13 cellular contexts compared by ENCODE assay signal in the genomic region with DNA sequence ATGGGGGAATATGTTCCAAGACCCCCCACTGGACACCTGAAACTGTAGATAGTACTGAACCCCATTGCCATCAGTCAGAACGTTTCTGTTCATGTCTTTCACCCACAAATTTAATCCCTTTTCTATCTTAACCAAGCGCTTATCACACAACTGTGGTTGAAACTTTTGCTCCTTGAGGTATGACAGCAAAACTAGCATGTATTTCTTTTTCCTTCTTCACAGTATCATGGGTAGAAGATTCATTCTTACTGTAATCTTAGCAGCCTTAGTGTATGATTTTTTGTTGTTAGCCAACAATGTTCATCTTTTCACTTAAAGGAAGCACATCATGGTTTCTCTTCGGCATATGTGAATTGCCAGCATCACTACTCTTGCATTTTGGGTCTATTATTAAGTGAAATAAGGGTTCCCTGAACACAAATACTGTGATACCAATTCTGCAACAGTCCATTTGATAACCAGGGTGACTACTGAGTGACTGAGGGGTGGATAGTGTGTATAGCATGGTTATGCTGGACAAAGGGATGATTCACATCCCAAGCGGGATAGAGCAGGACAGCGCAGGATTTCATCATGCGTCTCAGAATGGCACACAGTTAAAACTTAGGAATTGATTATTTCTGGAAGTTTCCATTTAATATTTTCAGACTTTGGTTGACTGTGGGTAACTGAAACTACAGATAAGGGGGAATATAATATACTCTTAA. TPM values are rescaled to one million over a fixed set of nuclear protein-coding genes. Genes with fewer than 3 reads are reported as not detected.
A peak's percentile ranks its signal among the peaks of the same experiment; 100 is the strongest.
DNase-seq lines count a peak whose midpoint lies in the region; ATAC-seq and TF ChIP-seq lines count a peak whose summit lies in the region.
"Had no signal": no experiment of that assay in that cellular context is flagged by ENCODE, and none has a peak within 500 bp of the region (broad histone marks: within the 10 kb centered on the region; RNA-seq: fewer than 3 reads in every experiment).

No MANE protein-coding gene starts in this region.

- H3K27ac ChIP-seq in VCaP = peak overlapping the region; percentile 87; the same call in 1 of the 2 replicates
- H3K27ac ChIP-seq: left ventricle myocardium inferior had no signal

- peaks cover 63% of the 10 kb centered on the region for H3K4me1 Mint-ChIP-seq in activated CD8-positive, alpha-beta memory T cell treated with anti-CD3 and anti-CD28 coated beads, Interleukin-2, amount 10 ng/mL, durations not matched to agents 7 days and 5 days
- H3K4me1 Mint-ChIP-seq in stimulated activated effector memory CD8-positive, alpha-beta T cell treated with anti-CD3 and anti-CD28 coated beads, Interleukin-12 subunit alpha, Interleukin-12 subunit beta, amount 100 ng/mL, for 72 hours = peaks cover 78% of the 10 kb centered on the region

- H3K4me3 ChIP-seq in fibroblast of pulmonary artery (replicated peaks; ENCODE audit: low read depth, low read length) = no peak overlapping the region
- H3K4me3 ChIP-seq: left ventricle myocardium inferior had no signal

- peaks cover 57% of the 10 kb centered on the region for H3K36me3 Mint-ChIP-seq in activated CD8-positive, alpha-beta memory T cell treated with anti-CD3 and anti-CD28 coated beads, Interleukin-2, amount 10 ng/mL, durations not matched to agents 7 days and 5 days
- H3K36me3 Mint-ChIP-seq in stimulated activated effector memory CD8-positive, alpha-beta T cell treated with anti-CD3 and anti-CD28 coated beads, Interleukin-12 subunit alpha, Interleukin-12 subunit beta, amount 100 ng/mL, for 72 hours = peaks cover 98% of the 10 kb centered on the region

- H3K9me3 Mint-ChIP-seq in activated CD8-positive, alpha-beta memory T cell treated with anti-CD3 and anti-CD28 coated beads, Interleukin-2, amount 10 ng/mL, durations not matched to agents 7 days and 5 days (ENCODE audit: low read depth) = no peaks in the 10 kb centered on the region
- no peaks in the 10 kb centered on the region for H3K9me3 Mint-ChIP-seq in stimulated activated effector memory CD8-positive, alpha-beta T cell treated with anti-CD3 and anti-CD28 coated beads, Interleukin-12 subunit alpha, Interleukin-12 subunit beta, amount 100 ng/mL, for 72 hours

- TF ChIP-seq CTCF in VCaP (conservative IDR thresholded peaks at IDR 0.05) = no peak
- TF ChIP-seq CTCF in fibroblast of pulmonary artery (IDR thresholded peaks at IDR 0.05; ENCODE audit: low read length, missing control alignments) = no peak

- no peak overlapping the region for H3K4me3 Mint-ChIP-seq in activated CD8-positive, alpha-beta memory T cell treated with anti-CD3 and anti-CD28 coated beads, Interleukin-2, amount 10 ng/mL, durations not matched to agents 7 days and 5 days
- no peak overlapping the region for H3K4me3 Mint-ChIP-seq in stimulated activated effector memory CD8-positive, alpha-beta T cell treated with anti-CD3 and anti-CD28 coated beads, Interleukin-12 subunit alpha, Interleukin-12 subunit beta, amount 100 ng/mL, for 72 hours

- CTCF ChIA-PET in activated CD8-positive, alpha-beta memory T cell treated with anti-CD3 and anti-CD28 coated beads, Interleukin-2, amount 10 ng/mL, durations not matched to agents 7 days and 5 days (lab: Charles Lee) = interaction anchor here (0.9 to 2.7 kb wide), 4 partner anchors 15 to 49 kb away, joined by 3 to 10 read pairs (median 8); no protein-coding TSS in a partner anchor

- DNase-seq in activated CD8-positive, alpha-beta memory T cell treated with anti-CD3 and anti-CD28 coated beads, Interleukin-2, amount 10 ng/mL, durations not matched to agents 7 days and 5 days = no peak
- DNase-seq in activated CD8-positive, alpha-beta memory T cell treated with anti-CD3 and anti-CD28 coated beads for 24 hours = no peak
- DNase-seq in fibroblast of pulmonary artery (ENCODE audit: low read depth) (peak; percentile 62), NCI-H1694 (lab: John Stamatoyannopoulos, UW) (no peak)
- DNase-seq in stimulated activated effector memory CD8-positive, alpha-beta T cell treated with anti-CD3 and anti-CD28 coated beads, Interleukin-12 subunit alpha, Interleukin-12 subunit beta, amount 100 ng/mL, for 72 hours (ENCODE audit: low spot score in 2 of 2) = no peak
- DNase-seq: activated CD8-positive, alpha-beta memory T cell treated with anti-CD3 and anti-CD28 coated beads, Interleukin-2, amount 50 U/mL, for 4 hours; left ventricle myocardium inferior; SHP77; stimulated activated CD8-positive, alpha-beta memory T cell treated with anti-CD3 and anti-CD28 coated beads, Interleukin-4, amount 100 ng/mL, for 48 hours had no signal

- no peak for ATAC-seq in activated CD8-positive, alpha-beta memory T cell treated with anti-CD3 and anti-CD28 coated beads, Interleukin-2, amount 10 ng/mL, durations not matched to agents 7 days and 5 days
- ATAC-seq in stimulated activated effector memory CD8-positive, alpha-beta T cell treated with anti-CD3 and anti-CD28 coated beads, Interleukin-12 subunit alpha, Interleukin-12 subunit beta, amount 100 ng/mL, for 72 hours = peak; percentile 65
- ATAC-seq in GM18519 (IDR thresholded peaks at IDR 0.05; ENCODE audit: low FRiP score, unreplicated experiment) (no peak), HG03442 (IDR thresholded peaks at IDR 0.05; ENCODE audit: unreplicated experiment) (no peak)
- ATAC-seq: sciatic nerve had no signal

- H3K27me3 Mint-ChIP-seq in activated CD8-positive, alpha-beta memory T cell treated with anti-CD3 and anti-CD28 coated beads, Interleukin-2, amount 10 ng/mL, durations not matched to agents 7 days and 5 days = no peaks in the 10 kb centered on the region

- peak overlapping the region; percentile 75 for H3K27ac Mint-ChIP-seq in activated CD8-positive, alpha-beta memory T cell treated with anti-CD3 and anti-CD28 coated beads, Interleukin-2, amount 10 ng/mL, durations not matched to agents 7 days and 5 days
- peak overlapping the region; percentile 54 for H3K27ac Mint-ChIP-seq in stimulated activated effector memory CD8-positive, alpha-beta T cell treated with anti-CD3 and anti-CD28 coated beads, Interleukin-12 subunit alpha, Interleukin-12 subunit beta, amount 100 ng/mL, for 72 hours

RNA-seq across cellular contexts. Expression of a gene that starts 41.8 kb away (rescaled TPM):
- total RNA-seq in activated CD8-positive, alpha-beta memory T cell treated with anti-CD3 and anti-CD28 coated beads, Interleukin-2, amount 10 ng/mL, durations not matched to agents 7 days and 5 days = under 1 TPM; 0.18 to 0.49 TPM
- total RNA-seq: sciatic nerve had no signal

RNA-seq across cellular contexts. Expression of a gene that starts 55.8 kb away (rescaled TPM):
- not detected for total RNA-seq in activated CD8-positive, alpha-beta memory T cell treated with anti-CD3 and anti-CD28 coated beads, Interleukin-2, amount 10 ng/mL, durations not matched to agents 7 days and 5 days
- total RNA-seq: left ventricle myocardium inferior, sciatic nerve had no signal
